Comparison of ENCODE assay signal across 15 cellular contexts in the genomic region with DNA sequence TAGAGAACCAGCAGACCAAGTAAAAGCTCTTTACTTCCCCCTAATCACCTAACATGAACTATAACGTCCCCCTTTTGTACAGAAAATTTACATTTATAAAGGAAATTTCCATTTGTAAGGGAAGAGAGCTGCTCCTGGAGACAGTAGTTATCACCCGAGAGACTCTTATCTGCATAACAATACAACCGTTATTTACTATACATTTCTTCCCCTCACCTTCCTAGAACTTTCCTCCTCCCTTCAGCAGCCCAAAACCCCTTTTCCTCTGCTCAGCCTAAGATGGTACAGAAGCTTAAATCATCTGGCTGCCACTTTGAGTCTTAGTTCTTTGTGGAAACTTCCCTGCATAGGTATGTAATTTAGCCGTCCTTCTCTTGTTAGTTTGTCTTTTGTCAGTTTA.
"Had no signal": no experiment of that assay in that cellular context is flagged by ENCODE, and none has a peak within 500 bp of the region (broad histone marks: within the 10 kb centered on the region; RNA-seq: fewer than 3 reads in every experiment).

No MANE protein-coding gene starts in this region.

- H3K27ac Mint-ChIP-seq: activated CD4-positive, alpha-beta memory T cell treated with anti-CD3 and anti-CD28 coated beads, Interleukin-2, amount 10 ng/mL, durations not matched to agents 7 days and 5 days; memory B cell; natural killer cell treated with Interleukin-12 subunit alpha and Interleukin-12 subunit beta and Interleukin-15 and Interleukin-18, amount 100 ng/mL, for 72 hours; stimulated activated memory B cell treated with anti-CD40 and anti-IgM and Interleukin-4, amounts not matched to agents 10 μg/mL and 1 μg/mL and 100 μg/mL, for 72 hours had no signal

- DNase-seq: activated CD4-positive, alpha-beta memory T cell treated with anti-CD3 and anti-CD28 coated beads, Interleukin-2, amount 10 ng/mL, durations not matched to agents 7 days and 5 days; activated naive CD4-positive, alpha-beta T cell; foreskin melanocyte; heart right ventricle; left lung; psoas muscle; right lobe of liver; T-helper 2 cell; tibial artery; uterus had no signal

- H3K27me3 Mint-ChIP-seq: activated CD4-positive, alpha-beta memory T cell treated with anti-CD3 and anti-CD28 coated beads, Interleukin-2, amount 10 ng/mL, durations not matched to agents 7 days and 5 days; memory B cell; stimulated activated memory B cell treated with anti-CD40 and anti-IgM and Interleukin-4, amounts not matched to agents 10 μg/mL and 1 μg/mL and 100 μg/mL, for 72 hours had no signal

- H3K9me3 Mint-ChIP-seq: activated CD4-positive, alpha-beta memory T cell treated with anti-CD3 and anti-CD28 coated beads, Interleukin-2, amount 10 ng/mL, durations not matched to agents 7 days and 5 days; memory B cell; natural killer cell treated with Interleukin-12 subunit alpha and Interleukin-12 subunit beta and Interleukin-15 and Interleukin-18, amount 100 ng/mL, for 72 hours; stimulated activated memory B cell treated with anti-CD40 and anti-IgM and Interleukin-4, amounts not matched to agents 10 μg/mL and 1 μg/mL and 100 μg/mL, for 72 hours had no signal

- H3K4me1 ChIP-seq: left lung, psoas muscle, uterus had no signal

- H3K36me3 ChIP-seq: ascending aorta, cardiac muscle cell, heart right ventricle, left lung, right lobe of liver, tibial artery, uterus had no signal

- H3K4me1 Mint-ChIP-seq: activated CD4-positive, alpha-beta memory T cell treated with anti-CD3 and anti-CD28 coated beads, Interleukin-2, amount 10 ng/mL, durations not matched to agents 7 days and 5 days; memory B cell; stimulated activated memory B cell treated with anti-CD40 and anti-IgM and Interleukin-4, amounts not matched to agents 10 μg/mL and 1 μg/mL and 100 μg/mL, for 72 hours had no signal

- H3K27me3 ChIP-seq: ascending aorta, cardiac muscle cell, heart right ventricle, left lung, right lobe of liver, tibial artery, uterus had no signal

- H3K36me3 Mint-ChIP-seq: memory B cell; natural killer cell treated with Interleukin-12 subunit alpha and Interleukin-12 subunit beta and Interleukin-15 and Interleukin-18, amount 100 ng/mL, for 72 hours; stimulated activated memory B cell treated with anti-CD40 and anti-IgM and Interleukin-4, amounts not matched to agents 10 μg/mL and 1 μg/mL and 100 μg/mL, for 72 hours had no signal

- H3K4me3 Mint-ChIP-seq: activated CD4-positive, alpha-beta memory T cell treated with anti-CD3 and anti-CD28 coated beads, Interleukin-2, amount 10 ng/mL, durations not matched to agents 7 days and 5 days; memory B cell; natural killer cell treated with Interleukin-12 subunit alpha and Interleukin-12 subunit beta and Interleukin-15 and Interleukin-18, amount 100 ng/mL, for 72 hours; stimulated activated memory B cell treated with anti-CD40 and anti-IgM and Interleukin-4, amounts not matched to agents 10 μg/mL and 1 μg/mL and 100 μg/mL, for 72 hours had no signal

- H3K4me3 ChIP-seq: ascending aorta, cardiac muscle cell, heart right ventricle, left lung, psoas muscle, right lobe of liver, tibial artery, uterus had no signal

- H3K9me3 ChIP-seq: ascending aorta, heart right ventricle, left lung, psoas muscle, right lobe of liver, tibial artery, uterus had no signal

- H3K27ac ChIP-seq: ascending aorta, cardiac muscle cell, heart right ventricle, left lung, psoas muscle, right lobe of liver, tibial artery, uterus had no signal
